Comparison of ENCODE assay signal across 27 cellular contexts in the genomic region with DNA sequence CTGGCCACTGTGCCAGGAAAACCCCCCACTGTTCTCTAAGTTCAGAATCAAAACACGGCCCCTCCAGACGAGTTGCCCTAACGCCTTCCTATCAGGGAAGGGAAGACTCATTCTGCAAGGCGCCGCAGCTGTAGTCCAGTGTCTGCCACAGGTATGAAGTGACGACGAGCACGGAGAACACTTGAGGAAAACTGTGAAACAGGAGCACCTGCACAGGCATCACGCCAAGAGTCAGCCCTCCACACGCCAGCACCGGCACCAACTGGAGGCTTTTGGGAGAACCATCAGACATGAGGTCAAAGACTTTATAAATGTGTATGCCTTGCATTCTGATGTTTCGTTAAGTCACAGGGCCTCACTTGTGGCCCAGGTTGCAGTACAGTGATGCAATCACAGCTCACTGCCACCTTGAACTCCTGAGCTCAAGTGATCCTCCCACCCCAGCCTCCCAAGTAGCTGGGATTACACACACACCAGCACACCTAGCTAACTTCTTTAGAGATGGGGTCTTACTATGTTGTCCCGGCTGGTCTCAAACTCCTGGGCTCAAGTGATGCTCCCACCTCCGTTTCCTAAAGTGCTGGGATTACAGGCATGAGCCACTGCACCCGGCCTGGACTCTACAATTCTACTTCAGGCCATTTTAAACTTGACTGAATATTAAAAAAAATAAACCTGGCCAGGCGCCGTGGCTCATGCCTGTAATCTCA.
"Had no signal": no experiment of that assay in that cellular context is flagged by ENCODE, and none has a peak within 500 bp of the region (broad histone marks: within the 10 kb centered on the region; RNA-seq: fewer than 3 reads in every experiment).

No MANE protein-coding gene starts in this region.

- H3K4me3 ChIP-seq: esophagus squamous epithelium, left lung, lower lobe of right lung, ovary, psoas muscle, smooth muscle cell, upper lobe of left lung, vagina had no signal

- DNase-seq: activated CD4-positive, alpha-beta T cell treated with anti-CD3 and anti-CD28 coated beads for 48 hours; activated CD4-positive, alpha-beta T cell treated with anti-CD3 and anti-CD28 coated beads, Interleukin-2, amount 50 U/mL, for 48 hours; activated CD8-positive, alpha-beta memory T cell treated with anti-CD3 and anti-CD28 coated beads for 24 hours; activated effector memory CD4-positive, alpha-beta T cell treated with Interleukin-2 at 50 U/mL for 16 hours; activated naive CD4-positive, alpha-beta T cell treated with Interleukin-2 at 50 U/mL for 16 hours; anterior cingulate cortex; dermis blood vessel endothelial cell; effector CD4-positive, alpha-beta T cell; esophagus squamous epithelium; foreskin melanocyte; left lung; lower lobe of right lung; mesendoderm; ovary; psoas muscle; stimulated activated CD4-positive, alpha-beta T cell treated with anti-CD3 and anti-CD28 coated beads, Interleukin-1b, Interleukin-23, amount 100 ng/mL, for 48 hours; stimulated activated CD4-positive, alpha-beta T cell treated with anti-CD3 and anti-CD28 coated beads, Interleukin-4, amount 100 ng/mL, for 4 hours; stimulated activated CD8-positive, alpha-beta memory T cell treated with anti-CD3 and anti-CD28 coated beads, Interleukin-4, amount 100 ng/mL, for 48 hours; stimulated activated naive CD8-positive, alpha-beta T cell treated with anti-CD3 and anti-CD28 coated beads, Interleukin-15, amount 100 ng/mL, for 72 hours; substantia nigra; T-helper 9 cell; upper lobe of left lung had no signal

- H3K36me3 ChIP-seq: ovary had no signal

- H3K4me1 ChIP-seq: left lung, lower lobe of right lung, psoas muscle, upper lobe of left lung, vagina had no signal

- ATAC-seq: activated CD4-positive, CD25-positive, alpha-beta regulatory T cell treated with anti-CD3 and anti-CD28 coated beads, Interleukin-2, amount 50 U/mL, for 24 hours; left lung; lower lobe of right lung; psoas muscle; stimulated activated memory B cell treated with anti-CD40 and anti-IgM and Interleukin-4, amounts not matched to agents 10 μg/mL and 1 μg/mL and 100 μg/mL, for 72 hours; stimulated activated naive CD8-positive, alpha-beta T cell treated with anti-CD3 and anti-CD28 coated beads, Interleukin-15, amount 100 ng/mL, for 72 hours had no signal

- H3K9me3 ChIP-seq: esophagus squamous epithelium, left lung, lower lobe of right lung, neutrophil, ovary, psoas muscle, upper lobe of left lung, vagina had no signal
